Comparison of ENCODE assay signal across 8 cellular contexts in genomic region chr16:2981177-2981898, GRCh38. TPM values are rescaled to one million over a fixed set of nuclear protein-coding genes. Genes with fewer than 3 reads are reported as not detected.
DNase-seq lines count a peak whose midpoint lies in the region; ATAC-seq and TF ChIP-seq lines count a peak whose summit lies in the region.

No MANE protein-coding gene starts in this region.

- H3K27me3 ChIP-seq in iPS-15b (ENCODE audit: control insufficient read depth, insufficient read depth, low read length) (no peaks in the 10 kb centered on the region), subcutaneous abdominal adipose tissue (ENCODE audit: control insufficient read depth in 5 of 5, insufficient read depth in 4 of 5, low read length in 5 of 5) (peaks cover 0 to 13% (median 6%) of the 10 kb centered on the region in 5 donors)

- no peak for TF ChIP-seq CTCF in WI38 (IDR thresholded peaks at IDR 0.05; ENCODE audit: low read depth, low read length)

- CTCF ChIA-PET in activated CD8-positive, alpha-beta memory T cell treated with anti-CD3 and anti-CD28 coated beads, Interleukin-2, amount 10 ng/mL, durations not matched to agents 7 days and 5 days (lab: Charles Lee), result interaction anchor here (0.7 to 3.3 kb wide), 13 partner anchors 12 to 113 kb away, joined by 3 to 28 read pairs (median 4); partner anchors contain the start of genes KREMEN2, PAQR4 and TNFRSF12A

- peaks cover 4% of the 10 kb centered on the region for H3K27me3 Mint-ChIP-seq in activated CD8-positive, alpha-beta memory T cell treated with anti-CD3 and anti-CD28 coated beads, Interleukin-2, amount 10 ng/mL, durations not matched to agents 7 days and 5 days

- peak overlapping the region; percentile 86 for H3K27ac Mint-ChIP-seq in activated CD8-positive, alpha-beta memory T cell treated with anti-CD3 and anti-CD28 coated beads, Interleukin-2, amount 10 ng/mL, durations not matched to agents 7 days and 5 days

- H3K9me3 ChIP-seq in iPS-15b (ENCODE audit: control insufficient read depth, insufficient read depth, low read length) (no peaks in the 10 kb centered on the region), subcutaneous abdominal adipose tissue (ENCODE audit: control insufficient read depth in 5 of 5, low read length in 5 of 5) (no peaks in the 10 kb centered on the region)

- H3K36me3 ChIP-seq in iPS-15b (ENCODE audit: control insufficient read depth, insufficient read depth, low read length), result peaks cover 21% of the 10 kb centered on the region
- no peaks in the 10 kb centered on the region for H3K36me3 ChIP-seq in subcutaneous abdominal adipose tissue (ENCODE audit: control insufficient read depth in 5 of 5, insufficient read depth in 5 of 5, low read length in 5 of 5)

- H3K4me3 ChIP-seq in WI38 (ENCODE audit: low read depth, low read length), result peak overlapping the region; percentile 74; the same call in 1 of the 2 replicates
- H3K4me3 ChIP-seq in iPS-15b (ENCODE audit: low read depth, low read length), result peak overlapping the region; percentile 84
- peak overlapping the region in 4 of 5 donors; percentile 59 to 89 (median 86) for H3K4me3 ChIP-seq in subcutaneous abdominal adipose tissue (ENCODE audit: low read depth in 1 of 5, low read length in 5 of 5)

- peaks cover 33% of the 10 kb centered on the region for H3K4me1 Mint-ChIP-seq in activated CD8-positive, alpha-beta memory T cell treated with anti-CD3 and anti-CD28 coated beads, Interleukin-2, amount 10 ng/mL, durations not matched to agents 7 days and 5 days

- no peaks in the 10 kb centered on the region for H3K9me3 Mint-ChIP-seq in activated CD8-positive, alpha-beta memory T cell treated with anti-CD3 and anti-CD28 coated beads, Interleukin-2, amount 10 ng/mL, durations not matched to agents 7 days and 5 days (ENCODE audit: low read depth)

- H3K4me1 ChIP-seq in iPS-15b (ENCODE audit: control insufficient read depth, insufficient read depth, low read length) (peaks cover 14% of the 10 kb centered on the region), subcutaneous abdominal adipose tissue (ENCODE audit: control insufficient read depth in 5 of 5, insufficient read depth in 5 of 5, low read length in 5 of 5) (peaks cover 0 to 37% (median 25%) of the 10 kb centered on the region in 5 donors)

- H3K9ac ChIP-seq in iPS-15b (ENCODE audit: low read depth, low read length), result peak overlapping the region; percentile 81
- peak overlapping the region in 3 of 5 donors; percentile 93 to 96 (median 96) for H3K9ac ChIP-seq in subcutaneous abdominal adipose tissue (ENCODE audit: low read length in 5 of 5)

- ATAC-seq in activated CD8-positive, alpha-beta memory T cell treated with anti-CD3 and anti-CD28 coated beads, Interleukin-2, amount 10 ng/mL, durations not matched to agents 7 days and 5 days, result no peak
- ATAC-seq in GM18520 (IDR thresholded peaks at IDR 0.05; ENCODE audit: unreplicated experiment), result no peak

- H3K36me3 Mint-ChIP-seq in activated CD8-positive, alpha-beta memory T cell treated with anti-CD3 and anti-CD28 coated beads, Interleukin-2, amount 10 ng/mL, durations not matched to agents 7 days and 5 days, result peaks cover 14% of the 10 kb centered on the region

- H3K4me3 Mint-ChIP-seq in activated CD8-positive, alpha-beta memory T cell treated with anti-CD3 and anti-CD28 coated beads, Interleukin-2, amount 10 ng/mL, durations not matched to agents 7 days and 5 days, result peak overlapping the region; percentile 93

- no peak for DNase-seq in activated CD8-positive, alpha-beta memory T cell treated with anti-CD3 and anti-CD28 coated beads, Interleukin-2, amount 10 ng/mL, durations not matched to agents 7 days and 5 days
- DNase-seq in activated CD8-positive, alpha-beta memory T cell treated with anti-CD3 and anti-CD28 coated beads, Interleukin-2, amount 50 U/mL, for 4 hours, result no peak
- no peak for DNase-seq in cerebellar cortex (ENCODE audit: low spot score)
- no peak for DNase-seq in globus pallidus (ENCODE audit: low spot score)

- no peak overlapping the region for H3K27ac ChIP-seq in subcutaneous abdominal adipose tissue (ENCODE audit: low read depth, low read length)

RNA-seq across cellular contexts. Expression of gene PKMYT1, which starts 1.1 kb away (rescaled TPM):
- total RNA-seq in activated CD8-positive, alpha-beta memory T cell treated with anti-CD3 and anti-CD28 coated beads, Interleukin-2, amount 10 ng/mL, durations not matched to agents 7 days and 5 days, result 100 to 1,000 TPM; 146 to 199 TPM

RNA-seq across cellular contexts. Expression of gene PAQR4, which starts 12.2 kb away (rescaled TPM):
- 10 to 100 TPM; 58.7 to 62.9 TPM for total RNA-seq in activated CD8-positive, alpha-beta memory T cell treated with anti-CD3 and anti-CD28 coated beads, Interleukin-2, amount 10 ng/mL, durations not matched to agents 7 days and 5 days

RNA-seq across cellular contexts. Expression of gene KREMEN2, which starts 17.3 kb away (rescaled TPM):
- total RNA-seq in activated CD8-positive, alpha-beta memory T cell treated with anti-CD3 and anti-CD28 coated beads, Interleukin-2, amount 10 ng/mL, durations not matched to agents 7 days and 5 days, result under 1 TPM; 0.35 to 0.40 TPM

RNA-seq across cellular contexts. Expression of gene CLDN9, which starts 31.4 kb away (rescaled TPM):
- total RNA-seq in activated CD8-positive, alpha-beta memory T cell treated with anti-CD3 and anti-CD28 coated beads, Interleukin-2, amount 10 ng/mL, durations not matched to agents 7 days and 5 days, result under 1 TPM; 0.09 to 0.15 TPM

RNA-seq across cellular contexts. Expression of gene CLDN6, which starts 36.6 kb away (rescaled TPM):
- not detected for total RNA-seq in activated CD8-positive, alpha-beta memory T cell treated with anti-CD3 and anti-CD28 coated beads, Interleukin-2, amount 10 ng/mL, durations not matched to agents 7 days and 5 days
